In the genomic region with DNA sequence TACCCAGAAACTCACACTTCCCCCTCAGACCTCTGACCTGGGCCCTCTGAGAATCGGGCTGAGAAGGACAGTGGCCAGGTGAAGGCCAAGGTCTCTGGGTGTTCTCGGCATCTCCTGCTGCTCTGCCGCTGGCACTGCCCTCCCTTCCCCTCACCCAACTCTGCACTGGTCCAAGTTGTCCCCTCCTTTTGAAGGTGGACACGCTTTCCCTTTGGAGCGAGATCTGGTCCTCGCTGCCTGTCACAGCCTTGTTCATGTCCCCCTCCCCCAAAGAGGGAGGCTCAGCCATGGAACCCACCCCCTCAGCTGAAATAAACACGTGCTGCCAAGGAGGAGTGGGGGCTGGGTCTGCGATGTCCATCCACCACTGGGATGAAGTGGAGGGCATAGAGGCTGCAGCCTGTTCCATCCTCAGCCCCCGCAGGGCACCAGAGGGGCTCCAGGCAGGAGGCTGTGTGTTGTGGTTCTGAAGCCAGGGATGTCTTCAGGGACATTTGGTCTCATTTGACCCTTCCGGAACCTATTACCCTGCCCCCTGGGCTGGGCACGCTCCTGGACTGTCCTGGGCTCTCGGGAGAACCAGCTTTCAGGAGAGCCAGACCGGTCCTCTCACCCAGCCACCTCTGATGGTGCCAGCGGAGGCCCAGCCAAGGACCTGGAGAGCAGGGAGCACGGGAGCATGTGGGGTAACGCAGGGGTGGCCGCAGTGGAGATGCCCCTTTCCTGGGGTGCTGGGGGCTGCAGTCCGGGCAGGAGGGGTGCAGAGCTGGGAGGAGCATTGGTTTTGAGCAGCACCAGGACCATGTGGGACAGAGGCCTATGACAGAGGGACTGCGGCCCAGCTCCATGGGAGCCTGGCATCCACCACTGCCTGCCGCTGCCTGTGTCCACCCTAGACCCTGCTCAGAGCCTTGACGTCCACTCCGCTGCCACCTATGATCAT, we compare ENCODE assay signal across 17 cellular contexts. TPM values are rescaled to one million over a fixed set of nuclear protein-coding genes. Genes with fewer than 3 reads are reported as not detected.
DNase-seq lines count a peak whose midpoint lies in the region; FAIRE-seq and TF ChIP-seq lines count a peak whose summit lies in the region.
"Had no signal": no experiment of that assay in that cellular context is flagged by ENCODE, and none has a peak within 500 bp of the region (broad histone marks: within the 10 kb centered on the region; RNA-seq: fewer than 3 reads in every experiment).

No MANE protein-coding gene starts in this region.

- no peaks in the 10 kb centered on the region for H3K27me3 ChIP-seq in keratinocyte (ENCODE audit: control insufficient read depth, extremely low read depth, insufficient read depth, low read length)
- H3K27me3 ChIP-seq: MG63 had no signal

- no peaks in the 10 kb centered on the region for H3K36me3 ChIP-seq in keratinocyte (ENCODE audit: control insufficient read depth in 2 of 2, extremely low read depth in 1 of 2, insufficient read depth in 2 of 2, low read length in 2 of 2)
- H3K36me3 ChIP-seq: MG63 had no signal

- H3K27me3 Mint-ChIP-seq in activated CD4-positive, alpha-beta T cell treated with anti-CD3 and anti-CD28 coated beads, Interleukin-2, amount 10 ng/mL, durations not matched to agents 7 days and 5 days, result no peaks in the 10 kb centered on the region
- no peaks in the 10 kb centered on the region for H3K27me3 Mint-ChIP-seq in chondrocyte (ENCODE audit: low read depth)

- H3K9me3 ChIP-seq in keratinocyte (ENCODE audit: control insufficient read depth, low read depth, low read length), result no peaks in the 10 kb centered on the region
- H3K9me3 ChIP-seq: MG63 had no signal

- no peak overlapping the region for H3K4me2 ChIP-seq in keratinocyte (ENCODE audit: control insufficient read depth, extremely low read depth, insufficient read depth, low read depth, low read length)

- peaks cover 19% of the 10 kb centered on the region for H3K4me1 Mint-ChIP-seq in activated CD4-positive, alpha-beta T cell treated with anti-CD3 and anti-CD28 coated beads, Interleukin-2, amount 10 ng/mL, durations not matched to agents 7 days and 5 days
- peaks cover 4% of the 10 kb centered on the region for H3K4me1 Mint-ChIP-seq in chondrocyte (ENCODE audit: low read depth)

- intact Hi-C loops in posterior vena cava (cut with DNase I), result no loop called here

- POLR2A ChIA-PET in activated CD4-positive, alpha-beta T cell treated with anti-CD3 and anti-CD28 coated beads, Interleukin-2, amount 10 ng/mL, durations not matched to agents 7 days and 5 days (lab: Charles Lee), result no interaction called here

- H3K9me1 ChIP-seq in keratinocyte (ENCODE audit: control insufficient read depth, extremely low read depth, insufficient read depth, low read length), result no peaks in the 10 kb centered on the region

- peak overlapping the region; percentile 86 for H3K27ac ChIP-seq in keratinocyte (ENCODE audit: control insufficient read depth, insufficient read depth, low read length)
- H3K27ac ChIP-seq: 22Rv1 had no signal

- peak overlapping the region; percentile 57 for H3K27ac Mint-ChIP-seq in activated CD4-positive, alpha-beta T cell treated with anti-CD3 and anti-CD28 coated beads, Interleukin-2, amount 10 ng/mL, durations not matched to agents 7 days and 5 days
- H3K27ac Mint-ChIP-seq in chondrocyte (ENCODE audit: unreplicated experiment), result no peak overlapping the region
- H3K27ac Mint-ChIP-seq: CD8-positive, alpha-beta memory T cell had no signal

- H3K36me3 Mint-ChIP-seq in activated CD4-positive, alpha-beta T cell treated with anti-CD3 and anti-CD28 coated beads, Interleukin-2, amount 10 ng/mL, durations not matched to agents 7 days and 5 days (ENCODE audit: low read depth), result no peaks in the 10 kb centered on the region
- H3K36me3 Mint-ChIP-seq in chondrocyte (ENCODE audit: low read depth), result no peaks in the 10 kb centered on the region
- H3K36me3 Mint-ChIP-seq: CD8-positive, alpha-beta memory T cell had no signal

- no peaks in the 10 kb centered on the region for H3K9me3 Mint-ChIP-seq in activated CD4-positive, alpha-beta T cell treated with anti-CD3 and anti-CD28 coated beads, Interleukin-2, amount 10 ng/mL, durations not matched to agents 7 days and 5 days
- no peaks in the 10 kb centered on the region for H3K9me3 Mint-ChIP-seq in chondrocyte (ENCODE audit: low read depth)
- H3K9me3 Mint-ChIP-seq: CD8-positive, alpha-beta memory T cell had no signal

- CTCF ChIA-PET in activated CD4-positive, alpha-beta T cell treated with anti-CD3 and anti-CD28 coated beads, Interleukin-2, amount 10 ng/mL, durations not matched to agents 7 days and 5 days (lab: Charles Lee), result interaction anchor here (0.8 kb wide), 1 partner anchor 274 kb away, joined by 4 read pairs; no protein-coding TSS in a partner anchor

- peaks cover 49% of the 10 kb centered on the region for H3K4me1 ChIP-seq in keratinocyte (ENCODE audit: control insufficient read depth, extremely low read depth, insufficient read depth, low read length)

- no peaks in the 10 kb centered on the region for H4K20me1 ChIP-seq in keratinocyte (ENCODE audit: control insufficient read depth, extremely low read depth, insufficient read depth, low read length)

- no peak for FAIRE-seq in keratinocyte (lab: Jason Lieb, UNC)

- no peak overlapping the region for H3K4me3 ChIP-seq in keratinocyte (ENCODE audit: control insufficient read depth in 2 of 3, extremely low read depth in 1 of 3, insufficient read depth in 2 of 3, low read depth in 1 of 3, low read length in 3 of 3)
- H3K4me3 ChIP-seq: MG63 had no signal

- no peak for DNase-seq in activated CD4-positive, alpha-beta T cell treated with anti-CD3 and anti-CD28 coated beads, Interleukin-2, amount 10 ng/mL, durations not matched to agents 7 days and 5 days
- DNase-seq in activated CD4-positive, alpha-beta T cell treated with anti-CD3 and anti-CD28 coated beads, Interleukin-2, amount 50 U/mL, for 4 hours, result no peak
- DNase-seq in chondrocyte (ENCODE audit: low spot score) (peak; percentile 78), keratinocyte (ENCODE audit: low read depth, low spot score) (no peak), posterior vena cava (ENCODE audit: low spot score) (peak; percentile 59), GDM1 (lab: John Stamatoyannopoulos, UW) (no peak), NAMALWA (ENCODE audit: low spot score) (no peak)
- DNase-seq in stimulated activated CD4-positive, alpha-beta T cell treated with anti-CD3 and anti-CD28 coated beads, Interleukin-1b, Interleukin-23, amount 100 ng/mL, for 48 hours, result no peak
- DNase-seq: CD8-positive, alpha-beta memory T cell; MG63; NCI-H1105 treated with DMSO at 0.1 percent for 48 hours; NCI-H187; NCI-H2171; NCI-H510A treated with DMSO at 0.1 percent for 48 hours; RPMI8226 had no signal

- no peak overlapping the region for H2AFZ ChIP-seq in keratinocyte (ENCODE audit: control insufficient read depth, low read length)

- H3K9ac ChIP-seq in keratinocyte (ENCODE audit: control insufficient read depth, extremely low read depth, insufficient read depth, low read length), result peak overlapping the region; percentile 47

- dilution Hi-C loops in keratinocyte (cut with MboI; ENCODE audit: extremely low pct_ligation_motif_present, low sequenced_read_pairs), result no loop called here

- H3K79me2 ChIP-seq in keratinocyte (ENCODE audit: control insufficient read depth, insufficient read depth, low read length), result no peaks in the 10 kb centered on the region

- no peak overlapping the region for H3K4me3 Mint-ChIP-seq in activated CD4-positive, alpha-beta T cell treated with anti-CD3 and anti-CD28 coated beads, Interleukin-2, amount 10 ng/mL, durations not matched to agents 7 days and 5 days
- H3K4me3 Mint-ChIP-seq in chondrocyte (ENCODE audit: unreplicated experiment), result no peak overlapping the region
- H3K4me3 Mint-ChIP-seq: CD8-positive, alpha-beta memory T cell had no signal

- TF ChIP-seq CTCF in chondrocyte (IDR thresholded peaks at IDR 0.05), result no peak
- TF ChIP-seq CTCF in keratinocyte (optimal IDR thresholded peaks at IDR 0.05 in 1 of 3, IDR thresholded peaks at IDR 0.05 in 1 of 3, conservative IDR thresholded peaks at IDR 0.05 in 1 of 3; ENCODE audit: extremely low read depth in 1 of 3, insufficient read depth in 2 of 3, low read length in 3 of 3), result no peak

RNA-seq across cellular contexts. Expression of gene LCN2, which starts 4.7 kb away (rescaled TPM):
- not detected for total RNA-seq in activated CD4-positive, alpha-beta T cell treated with anti-CD3 and anti-CD28 coated beads, Interleukin-2, amount 10 ng/mL, durations not matched to agents 7 days and 5 days
- total RNA-seq in chondrocyte, result not detected in 3 replicates
- polyA plus RNA-seq in keratinocyte, result 28.9 to 77.4 TPM (median 67.4 TPM) in 3 replicates
- 191 TPM for polyA plus RNA-seq in keratinocyte (2011; ENCODE audit: low read depth)
- 131 and 203 TPM in 2 replicates for polyA plus RNA-seq in keratinocyte (2011; cell fraction: cytosol; rRNA removed)
- polyA plus RNA-seq in keratinocyte (2011; cell fraction: nucleus; rRNA removed), result 209 and 300 TPM in 2 replicates
- polyA plus RNA-seq in keratinocyte (2012; ENCODE audit: low replicate concordance), result 59.4 and 461 TPM in 2 replicates
- polyA minus RNA-seq in keratinocyte, result 24.6 to 108 TPM (median 50.3 TPM) in 3 replicates
- polyA minus RNA-seq in keratinocyte (2011; cell fraction: cytosol; rRNA and poly(A)+ RNA removed), result 101 TPM
- 71.9 and 103 TPM in 2 replicates for polyA minus RNA-seq in keratinocyte (2011; cell fraction: nucleus; rRNA and poly(A)+ RNA removed)
- total RNA-seq in posterior vena cava, result under 1 TPM; 0.67 to 0.69 TPM
- total RNA-seq: CD8-positive, alpha-beta memory T cell had no signal
- polyA plus RNA-seq: BJ; CD8-positive, alpha-beta memory T cell had no signal

RNA-seq across cellular contexts. Expression of gene BBLN, which starts 15.6 kb away (rescaled TPM):
- 10 to 100 TPM; 92.5 to 94.2 TPM for total RNA-seq in activated CD4-positive, alpha-beta T cell treated with anti-CD3 and anti-CD28 coated beads, Interleukin-2, amount 10 ng/mL, durations not matched to agents 7 days and 5 days
- total RNA-seq in chondrocyte (78.8 to 85.3 TPM (median 80.2 TPM) in 3 replicates), posterior vena cava (10 to 100 TPM; 41.9 to 49.1 TPM)
- 35.9 to 89.0 TPM (median 50.9 TPM) in 3 replicates for polyA plus RNA-seq in keratinocyte
- polyA plus RNA-seq in keratinocyte (2011; ENCODE audit: low read depth), result 10.4 TPM
- 52.8 and 158 TPM in 2 replicates for polyA plus RNA-seq in keratinocyte (2011; cell fraction: cytosol; rRNA removed)
- 24.0 and 27.2 TPM in 2 replicates for polyA plus RNA-seq in keratinocyte (2011; cell fraction: nucleus; rRNA removed)
- polyA plus RNA-seq in keratinocyte (2012; ENCODE audit: low replicate concordance), result 69.5 and 195 TPM in 2 replicates
- polyA minus RNA-seq in keratinocyte, result 8.2 to 24.0 TPM (median 11.0 TPM) in 3 replicates
- 158 TPM for polyA minus RNA-seq in keratinocyte (2011; cell fraction: cytosol; rRNA and poly(A)+ RNA removed)
- 15.7 and 17.5 TPM in 2 replicates for polyA minus RNA-seq in keratinocyte (2011; cell fraction: nucleus; rRNA and poly(A)+ RNA removed)

RNA-seq across cellular contexts. Expression of gene PTGES2, which starts 17.0 kb away (rescaled TPM):
- total RNA-seq in activated CD4-positive, alpha-beta T cell treated with anti-CD3 and anti-CD28 coated beads, Interleukin-2, amount 10 ng/mL, durations not matched to agents 7 days and 5 days, result 10 to 100 TPM; 57.2 to 59.9 TPM
- total RNA-seq in chondrocyte (43.5 to 53.6 TPM (median 49.3 TPM) in 3 replicates), posterior vena cava (10 to 100 TPM; 38.6 to 38.9 TPM)
- 61.3 to 71.3 TPM (median 68.7 TPM) in 3 replicates for polyA plus RNA-seq in keratinocyte
- 12.9 TPM for polyA plus RNA-seq in keratinocyte (2011; ENCODE audit: low read depth)
- polyA plus RNA-seq in keratinocyte (2011; cell fraction: cytosol; rRNA removed), result 40.6 and 68.8 TPM in 2 replicates
- polyA plus RNA-seq in keratinocyte (2011; cell fraction: nucleus; rRNA removed), result 71.2 and 78.4 TPM in 2 replicates
- polyA plus RNA-seq in keratinocyte (2012; ENCODE audit: low replicate concordance), result 26.6 and 60.0 TPM in 2 replicates
- polyA minus RNA-seq in keratinocyte, result 48.2 to 64.8 TPM (median 49.7 TPM) in 3 replicates
- polyA minus RNA-seq in keratinocyte (2011; cell fraction: cytosol; rRNA and poly(A)+ RNA removed), result 79.8 TPM
- 30.1 and 30.7 TPM in 2 replicates for polyA minus RNA-seq in keratinocyte (2011; cell fraction: nucleus; rRNA and poly(A)+ RNA removed)

RNA-seq across cellular contexts. Expression of gene CIZ1, which starts 46.9 kb away (rescaled TPM):
- total RNA-seq in activated CD4-positive, alpha-beta T cell treated with anti-CD3 and anti-CD28 coated beads, Interleukin-2, amount 10 ng/mL, durations not matched to agents 7 days and 5 days, result 100 to 1,000 TPM; 128 to 129 TPM
- 130 to 147 TPM (median 140 TPM) in 3 replicates for total RNA-seq in chondrocyte
- 23.5 to 30.9 TPM (median 28.1 TPM) in 3 replicates for polyA plus RNA-seq in keratinocyte
- 102 TPM for polyA plus RNA-seq in keratinocyte (2011; ENCODE audit: low read depth)
- 24.6 and 44.2 TPM in 2 replicates for polyA plus RNA-seq in keratinocyte (2011; cell fraction: cytosol; rRNA removed)
- 61.0 and 78.9 TPM in 2 replicates for polyA plus RNA-seq in keratinocyte (2011; cell fraction: nucleus; rRNA removed)
- 68.4 and 90.5 TPM in 2 replicates for polyA plus RNA-seq in keratinocyte (2012; ENCODE audit: low replicate concordance)
- 47.5 to 170 TPM (median 51.2 TPM) in 3 replicates for polyA minus RNA-seq in keratinocyte
- 52.4 TPM for polyA minus RNA-seq in keratinocyte (2011; cell fraction: cytosol; rRNA and poly(A)+ RNA removed)
- 21.5 and 21.9 TPM in 2 replicates for polyA minus RNA-seq in keratinocyte (2011; cell fraction: nucleus; rRNA and poly(A)+ RNA removed)
- total RNA-seq in posterior vena cava, result 10 to 100 TPM; 88.3 to 99.4 TPM

RNA-seq across cellular contexts. Expression of gene DNM1, which starts 58.7 kb away (rescaled TPM):
- total RNA-seq in activated CD4-positive, alpha-beta T cell treated with anti-CD3 and anti-CD28 coated beads, Interleukin-2, amount 10 ng/mL, durations not matched to agents 7 days and 5 days, result 1 to 10 TPM in 1 of 2 experiments, under 1 TPM in 1; 0.60 to 1.0 TPM
- total RNA-seq in chondrocyte (87.0 to 127 TPM (median 91.9 TPM) in 3 replicates), posterior vena cava (10 to 100 TPM; 19.0 to 46.5 TPM)
- 0.25 to 0.34 TPM (median 0.31 TPM) in 3 replicates for polyA plus RNA-seq in keratinocyte
- 1.6 TPM for polyA plus RNA-seq in keratinocyte (2011; ENCODE audit: low read depth)
- polyA plus RNA-seq in keratinocyte (2011; cell fraction: cytosol; rRNA removed), result 0.06 and 0.13 TPM in 2 replicates
- polyA plus RNA-seq in keratinocyte (2011; cell fraction: nucleus; rRNA removed), result 1.1 and 2.1 TPM in 2 replicates
- 0.60 and 1.5 TPM in 2 replicates for polyA plus RNA-seq in keratinocyte (2012; ENCODE audit: low replicate concordance)
- polyA minus RNA-seq in keratinocyte, result 0.59 to 0.96 TPM (median 0.64 TPM) in 3 replicates
- polyA minus RNA-seq in keratinocyte (2011; cell fraction: cytosol; rRNA and poly(A)+ RNA removed), result 0.38 TPM
- 0.53 and 0.93 TPM in 2 replicates for polyA minus RNA-seq in keratinocyte (2011; cell fraction: nucleus; rRNA and poly(A)+ RNA removed)

Comparison
In these comparisons a context has a peak if more than half of its experiments do, and no peak if none do; other contexts are left out.
1. DNase-seq: peak in chondrocyte (single experiment) and posterior vena cava (single experiment); none in activated CD4-positive, alpha-beta T cell treated with anti-CD3 and anti-CD28 coated beads, Interleukin-2, amount 10 ng/mL, durations not matched to agents 7 days and 5 days (single experiment), activated CD4-positive, alpha-beta T cell treated with anti-CD3 and anti-CD28 coated beads, Interleukin-2, amount 50 U/mL, for 4 hours (0 of 2), keratinocyte (single experiment), GDM1 (single experiment), stimulated activated CD4-positive, alpha-beta T cell treated with anti-CD3 and anti-CD28 coated beads, Interleukin-1b, Interleukin-23, amount 100 ng/mL, for 48 hours (single experiment) and NAMALWA (single experiment).